In genomic region chr2:1664698-1665097, GRCh38 we compare ENCODE assay signal across 10 cellular contexts.
"Had no signal": no experiment of that assay in that cellular context is flagged by ENCODE, and none has a peak within 500 bp of the region (broad histone marks: within the 10 kb centered on the region; RNA-seq: fewer than 3 reads in every experiment).

No MANE protein-coding gene starts in this region.

- DNase-seq: activated CD4-positive, alpha-beta T cell treated with anti-CD3 and anti-CD28 coated beads, Interleukin-2, amount 10 ng/mL, durations not matched to agents 7 days and 5 days; activated CD4-positive, CD25-positive, alpha-beta regulatory T cell; activated naive CD4-positive, alpha-beta T cell treated with Interleukin-2 at 50 U/mL for 16 hours; activated T-cell treated with anti-CD3 and anti-CD28 coated beads for 4 hours; cerebellar nuclear complex; stimulated activated CD4-positive, alpha-beta T cell treated with anti-CD3 and anti-CD28 coated beads, Interleukin-2, amount 100 ng/mL, for 48 hours; stimulated activated naive B cell treated with anti-CD40 and anti-IgM and Interleukin-4, amounts not matched to agents 10 μg/mL and 1 μg/mL and 100 μg/mL, for 72 hours; SW 1271; trophoblast cell had no signal

- ATAC-seq: activated T-helper 17 cell treated with anti-CD3 and anti-CD28 coated beads, Interleukin-2, amount 50 U/mL, for 72 hours; stimulated activated naive B cell treated with anti-CD40 and anti-IgM and Interleukin-4, amounts not matched to agents 10 μg/mL and 1 μg/mL and 100 μg/mL, for 72 hours had no signal
